In genomic region chr7:75849573-75849972, GRCh38 we compare ENCODE assay signal across 13 cellular contexts. TPM values are rescaled to one million over a fixed set of nuclear protein-coding genes. Genes with fewer than 3 reads are reported as not detected.
A peak's percentile ranks its signal among the peaks of the same experiment; 100 is the strongest.
DNase-seq lines count a peak whose midpoint lies in the region; ATAC-seq and TF ChIP-seq lines count a peak whose summit lies in the region.
"Had no signal": no experiment of that assay in that cellular context is flagged by ENCODE, and none has a peak within 500 bp of the region (broad histone marks: within the 10 kb centered on the region; RNA-seq: fewer than 3 reads in every experiment).

No MANE protein-coding gene starts in this region.

- H3K27me3 ChIP-seq in PC-3 (ENCODE audit: low read length): no peaks in the 10 kb centered on the region
- H3K27me3 ChIP-seq in mammary epithelial cell (ENCODE audit: insufficient read depth, low read length): no peaks in the 10 kb centered on the region
- H3K27me3 ChIP-seq in foreskin keratinocyte: no peaks in the 10 kb centered on the region

- DNase-seq in PC-3 (peak; percentile 62), mammary epithelial cell (peak; percentile 48), foreskin keratinocyte (peak in 1 of 2 donors; percentile 45), 8988T (no peak)
- DNase-seq: CD4-positive, CD25-positive, alpha-beta regulatory T cell; DMS53; GOT3; H9 had no signal

- H3K9me3 ChIP-seq in PC-3 (ENCODE audit: low read length) (no peaks in the 10 kb centered on the region), mammary epithelial cell (replicated peaks; ENCODE audit: insufficient read depth, low read length) (no peaks in the 10 kb centered on the region)

- H3K9me2 ChIP-seq in PC-3 (replicated peaks; ENCODE audit: low read length): no peaks in the 10 kb centered on the region

- POLR2A ChIA-PET in PC-3 (lab: Charles Lee; ENCODE audit: unreplicated experiment): no interaction called here

- intact Hi-C loops in PC-3 (cut with micrococcal nuclease) (no loop called here), mammary epithelial cell (cut with micrococcal nuclease) (no loop called here)

- no peaks in the 10 kb centered on the region for H4K20me1 ChIP-seq in PC-3 (ENCODE audit: low read length)
- H4K20me1 ChIP-seq in mammary epithelial cell (ENCODE audit: insufficient read depth, low read length): no peaks in the 10 kb centered on the region

- ATAC-seq in PC-3 (peak; percentile 74), foreskin keratinocyte (peak; percentile 45), GM18511 (IDR thresholded peaks at IDR 0.05; ENCODE audit: unreplicated experiment) (no peak), HG03439 (IDR thresholded peaks at IDR 0.05; ENCODE audit: unreplicated experiment) (no peak), GM18867 (IDR thresholded peaks at IDR 0.05; ENCODE audit: unreplicated experiment) (no peak)

- H3K4me3 ChIP-seq in PC-3 (ENCODE audit: low read length) (no peak overlapping the region), mammary epithelial cell (replicated peaks in 1 of 3; ENCODE audit: insufficient read depth in 1 of 3, low read depth in 2 of 3, low read length in 3 of 3) (no peak overlapping the region)

- no peak for TF ChIP-seq CTCF in PC-3 (conservative IDR thresholded peaks at IDR 0.05; ENCODE audit: low read depth, low read length)
- TF ChIP-seq CTCF in mammary epithelial cell (conservative IDR thresholded peaks at IDR 0.05 in 1 of 2, IDR thresholded peaks at IDR 0.05 in 1 of 2; ENCODE audit: extremely low read depth in 1 of 2, insufficient read depth in 1 of 2, low read depth in 1 of 2, low read length in 2 of 2): no peak
- no peak for TF ChIP-seq CTCF in foreskin keratinocyte (conservative IDR thresholded peaks at IDR 0.05)

- H3F3A ChIP-seq in PC-3 (ENCODE audit: low read length, unreplicated experiment): no peaks in the 10 kb centered on the region

- BruUV-seq in PC-3 (replicated peaks; lab: Mats Ljungman, UMichigan) (no TSS peak), mammary epithelial cell (replicated peaks; lab: Mats Ljungman, UMichigan) (no TSS peak)

- 50% methylated on average over 2 of the region's 3 CpGs for WGBS in mammary epithelial cell (ENCODE audit: low coverage, missing lambda C conversion rate)

- H3K4me2 ChIP-seq in PC-3 (ENCODE audit: low read length) (no peak overlapping the region), mammary epithelial cell (ENCODE audit: insufficient read depth, low read depth, low read length) (no peak overlapping the region)

- H3K27ac ChIP-seq in PC-3 (ENCODE audit: low read length) (no peak overlapping the region), mammary epithelial cell (ENCODE audit: insufficient read depth, low read depth, low read length) (no peak overlapping the region), foreskin keratinocyte (no peak overlapping the region)

- H3K9ac ChIP-seq in PC-3 (ENCODE audit: low read length) (no peak overlapping the region), mammary epithelial cell (ENCODE audit: insufficient read depth, low read length) (no peak overlapping the region)

- H3K4me1 ChIP-seq in PC-3 (ENCODE audit: insufficient read depth, low read length) (no peaks in the 10 kb centered on the region), mammary epithelial cell (ENCODE audit: insufficient read depth, low read length) (no peaks in the 10 kb centered on the region), foreskin keratinocyte (no peaks in the 10 kb centered on the region)

- CTCF ChIA-PET in PC-3 (lab: Charles Lee) (no interaction called here), mammary epithelial cell (lab: Charles Lee; ENCODE audit: low non-redundant PET) (no interaction called here)

- H2AFZ ChIP-seq in PC-3 (ENCODE audit: low read length): no peak overlapping the region
- no peak overlapping the region for H2AFZ ChIP-seq in mammary epithelial cell (ENCODE audit: low read depth, low read length)

- no peaks in the 10 kb centered on the region for H3K79me2 ChIP-seq in PC-3 (ENCODE audit: low read length)
- H3K79me2 ChIP-seq in mammary epithelial cell (ENCODE audit: insufficient read depth, low read length): no peaks in the 10 kb centered on the region

- in situ Hi-C loops in mammary epithelial cell (cut with MboI; ENCODE audit: low sequenced_read_pairs in 2 of 2): loop anchor here in 1 of 2 donors (10.0 kb wide), 1 partner anchor 55 kb away; no protein-coding TSS in a partner anchor

- no peaks in the 10 kb centered on the region for H3K36me3 ChIP-seq in PC-3 (ENCODE audit: low read depth, low read length)
- no peaks in the 10 kb centered on the region for H3K36me3 ChIP-seq in mammary epithelial cell (ENCODE audit: insufficient read depth, low read length)

- dilution Hi-C loops in mammary epithelial cell (cut with HindIII; ENCODE audit: low sequenced_read_pairs): loop anchor here (5.0 to 10.0 kb wide), 2 partner anchors 45 to 62 kb away; no protein-coding TSS in a partner anchor

RNA-seq across cellular contexts. Expression of gene RHBDD2, which starts 29.3 kb away (rescaled TPM):
- total RNA-seq in PC-3 (2014; rRNA removed) (42.7 and 59.1 TPM in 2 replicates), mammary epithelial cell (10 to 100 TPM; 51.9 to 52.0 TPM), foreskin keratinocyte (26.2 and 30.4 TPM in 2 replicates)
- polyA plus RNA-seq in mammary epithelial cell (50.8 TPM), foreskin keratinocyte (37.6 and 47.1 TPM in 2 replicates)
- 39.9 TPM for polyA minus RNA-seq in mammary epithelial cell

RNA-seq across cellular contexts. Expression of gene CCL24, which starts 36.0 kb away (rescaled TPM):
- not detected in 2 replicates for total RNA-seq in PC-3 (2014; rRNA removed)
- total RNA-seq in mammary epithelial cell: not detected
- polyA plus RNA-seq in mammary epithelial cell: not detected
- not detected for polyA minus RNA-seq in mammary epithelial cell
- total RNA-seq in foreskin keratinocyte: not detected in 2 replicates
- not detected in 2 replicates for polyA plus RNA-seq in foreskin keratinocyte
- total RNA-seq: A673; CD4-positive, CD25-positive, alpha-beta regulatory T cell; H9 had no signal
- polyA plus RNA-seq: BJ; CD4-positive, CD25-positive, alpha-beta regulatory T cell had no signal

Comparison
In these comparisons a context has a peak if more than half of its experiments do, and no peak if none do; other contexts are left out.
1. ATAC-seq: peak in PC-3 (single experiment) and foreskin keratinocyte (single experiment); none in GM18511 (single experiment), HG03439 (single experiment) and GM18867 (single experiment).